ENCODE assay signal across 8 cellular contexts in genomic region chr1:156747737-156748669, GRCh38. TPM values are rescaled to one million over a fixed set of nuclear protein-coding genes. Genes with fewer than 3 reads are reported as not detected.
DNase-seq lines count a peak whose midpoint lies in the region; ATAC-seq and TF ChIP-seq lines count a peak whose summit lies in the region.

No MANE protein-coding gene starts in this region.

- TF ChIP-seq POLR2A in spleen (IDR thresholded peaks at IDR 0.05) = no peak

- H3K27me3 ChIP-seq in right atrium auricular region (no peaks in the 10 kb centered on the region), spleen (replicated peaks in 1 of 7) (no peaks in the 10 kb centered on the region)

- H3K4me1 ChIP-seq in right atrium auricular region (peaks cover 0 to 74% of the 10 kb centered on the region in 2 donors), spleen (peaks cover 46 to 85% (median 66%) of the 10 kb centered on the region in 6 donors)

- WGBS in spleen, 5 donors = 8 to 15% (median 11%) methylated on average over 8 of the region's 8 CpGs

- H3K27ac ChIP-seq in right atrium auricular region (peak overlapping the region; percentile 96), spleen (peak overlapping the region; percentile 87 to 97 (median 94))

- H3K36me3 ChIP-seq in right atrium auricular region (peaks cover 22% of the 10 kb centered on the region), spleen (peaks cover 0 to 26% (median 22%) of the 10 kb centered on the region in 6 donors)

- peak overlapping the region; percentile 88 for H3K4me3 ChIP-seq in WI38 (ENCODE audit: low read depth, low read length)
- peak overlapping the region; percentile 94 to 95 for H3K4me3 ChIP-seq in right atrium auricular region
- H3K4me3 ChIP-seq in spleen = peak overlapping the region in 7 of 8 donors; percentile 42 to 99 (median 93)

- peak; percentile 24 for DNase-seq in HK-2 (ENCODE audit: unreplicated experiment)
- DNase-seq in right atrium auricular region (ENCODE audit: low spot score) = no peak
- DNase-seq in spleen = no peak
- no peak for DNase-seq in NAMALWA (ENCODE audit: low spot score)
- DNase-seq in DMS 273 (lab: John Stamatoyannopoulos, UW; ENCODE audit: unreplicated experiment) = no peak
- no peak for DNase-seq in 8988T

- ATAC-seq in GM21737 (IDR thresholded peaks at IDR 0.05; ENCODE audit: unreplicated experiment) = no peak

- TF ChIP-seq CTCF in WI38 (IDR thresholded peaks at IDR 0.05; ENCODE audit: low read depth, low read length) (no peak), right atrium auricular region (IDR thresholded peaks at IDR 0.05) (no peak), spleen (IDR thresholded peaks at IDR 0.05 in 8 of 11, conservative IDR thresholded peaks at IDR 0.05 in 3 of 11) (no peak)

- intact Hi-C loops in spleen (cut with DNase I; ENCODE audit: low total_unique reads) = no loop called here

- H3K9me3 ChIP-seq in right atrium auricular region (no peaks in the 10 kb centered on the region), spleen (no peaks in the 10 kb centered on the region)

RNA-seq across cellular contexts. Expression of gene HDGF, which starts 3.5 kb away (rescaled TPM):
- total RNA-seq in right atrium auricular region = 100 to 1,000 TPM; 110 to 137 TPM
- 100 to 1,000 TPM in 4 of 7 donors, 10 to 100 TPM in 3; 80.9 to 143 (median 110) TPM for total RNA-seq in spleen
- polyA plus RNA-seq in spleen = 100 to 1,000 TPM in 1 of 3 donors, 10 to 100 TPM in 2; 48.8 to 100 (median 66.0) TPM

RNA-seq across cellular contexts. Expression of gene MRPL24, which starts 7.1 kb away (rescaled TPM):
- 10 to 100 TPM; 45.8 to 50.5 TPM for total RNA-seq in right atrium auricular region
- total RNA-seq in spleen = 10 to 100 TPM; 15.2 to 45.3 (median 37.3) TPM
- polyA plus RNA-seq in spleen = 10 to 100 TPM; 64.8 to 83.5 (median 82.8) TPM

RNA-seq across cellular contexts. Expression of gene PRCC, which starts 19.3 kb away (rescaled TPM):
- total RNA-seq in right atrium auricular region (10 to 100 TPM; 29.8 to 34.3 TPM), spleen (10 to 100 TPM; 45.4 to 64.6 (median 57.9) TPM)
- 10 to 100 TPM; 39.1 to 55.9 (median 52.5) TPM for polyA plus RNA-seq in spleen

RNA-seq across cellular contexts. Expression of gene ISG20L2, which starts 19.4 kb away (rescaled TPM):
- total RNA-seq in right atrium auricular region = 10 to 100 TPM; 13.6 to 18.0 TPM
- 10 to 100 TPM; 24.0 to 46.7 (median 33.8) TPM for total RNA-seq in spleen
- 10 to 100 TPM in 1 of 3 donors, 1 to 10 TPM in 2; 6.6 to 14.4 (median 9.8) TPM for polyA plus RNA-seq in spleen

RNA-seq across cellular contexts. Expression of gene METTL25B, which starts 19.7 kb away (rescaled TPM):
- total RNA-seq in right atrium auricular region = 10 to 100 TPM in 1 of 2 donors, 1 to 10 TPM in 1; 7.4 to 15.6 TPM
- total RNA-seq in spleen = 10 to 100 TPM; 23.2 to 41.1 (median 32.4) TPM
- polyA plus RNA-seq in spleen = 10 to 100 TPM; 33.0 to 43.8 (median 42.9) TPM
